ENCODE assay signal across 13 cellular contexts in the genomic region with DNA sequence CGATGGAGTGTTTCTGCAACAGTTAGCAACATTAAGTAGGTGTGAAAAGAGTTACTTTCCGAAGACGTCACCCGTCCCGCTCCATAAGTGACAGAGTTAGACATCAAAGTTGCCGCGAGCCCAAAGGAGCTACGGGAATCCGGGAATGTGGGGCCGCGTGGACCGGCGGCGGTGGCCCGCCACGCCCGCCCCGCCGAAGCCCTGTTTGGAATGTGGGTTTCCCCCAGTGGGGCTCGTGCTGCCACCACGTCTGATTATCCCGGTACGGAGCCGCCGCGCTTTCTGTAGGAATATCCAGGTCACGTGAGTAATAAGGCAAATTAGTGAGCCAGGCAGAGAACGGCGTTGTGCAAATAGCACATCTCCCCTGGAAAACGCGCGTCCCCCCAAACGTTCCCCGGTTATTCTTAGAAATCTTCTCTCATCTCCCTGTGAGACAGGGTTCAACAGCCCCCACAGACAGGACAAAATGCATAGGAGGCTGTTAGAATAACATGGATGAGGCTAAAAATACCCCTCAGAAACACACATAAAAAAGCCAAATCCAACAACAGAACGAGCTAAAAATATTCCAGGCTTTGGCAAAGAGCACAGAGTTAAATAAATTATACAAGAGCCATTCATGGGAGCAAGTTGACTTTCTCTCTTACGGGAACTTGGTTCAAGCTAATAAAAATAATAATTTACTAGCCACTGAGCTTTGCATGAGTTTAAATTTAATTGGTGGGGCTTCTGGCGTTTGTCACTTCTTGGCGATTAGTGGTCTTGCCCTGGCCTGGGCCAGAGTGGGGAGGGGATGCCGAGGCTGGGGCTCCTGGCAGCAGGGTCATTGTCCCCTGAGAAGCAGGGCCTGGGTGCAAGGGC. TPM values are rescaled to one million over a fixed set of nuclear protein-coding genes. Genes with fewer than 3 reads are reported as not detected.
DNase-seq lines count a peak whose midpoint lies in the region; ATAC-seq and TF ChIP-seq lines count a peak whose summit lies in the region.
"Had no signal": no experiment of that assay in that cellular context is flagged by ENCODE, and none has a peak within 500 bp of the region (broad histone marks: within the 10 kb centered on the region; RNA-seq: fewer than 3 reads in every experiment).

No MANE protein-coding gene starts in this region.

- no peak for DNase-seq in right atrium auricular region (ENCODE audit: low spot score)
- DNase-seq in retinal pigment epithelial cell (ENCODE audit: low read depth), result no peak
- DNase-seq in SIG-M5 treated with dmso at 0.1 percent for 504 hours (lab: John Stamatoyannopoulos, UW; ENCODE audit: unreplicated experiment), result no peak
- no peak for DNase-seq in DMS79 treated with DMSO at 0.1 percent for 48 hours (lab: John Stamatoyannopoulos, UW)
- no peak for DNase-seq in effector CD8-positive, alpha-beta T cell (lab: John Stamatoyannopoulos, UW)
- DNase-seq: HCEC 1CT; mammary epithelial cell; stimulated activated CD4-positive, alpha-beta T cell treated with anti-CD3 and anti-CD28 coated beads, Interleukin-4, amount 100 ng/mL, for 1 hour had no signal

- no peaks in the 10 kb centered on the region for H3K9me3 ChIP-seq in BLaER1
- no peaks in the 10 kb centered on the region for H3K9me3 ChIP-seq in right atrium auricular region

- H3K4me3 ChIP-seq in BLaER1, result peak overlapping the region; percentile 91
- peak overlapping the region; percentile 7 to 34 for H3K4me3 ChIP-seq in right atrium auricular region
- H3K4me3 ChIP-seq in retinal pigment epithelial cell (ENCODE audit: low read length), result peak overlapping the region; percentile 19

- H3K27ac ChIP-seq in BLaER1 (peak overlapping the region; percentile 97), right atrium auricular region (peak overlapping the region; percentile 95 to 98)

- TF ChIP-seq CTCF in right atrium auricular region (IDR thresholded peaks at IDR 0.05) (no peak), retinal pigment epithelial cell (conservative IDR thresholded peaks at IDR 0.05; ENCODE audit: low read depth, low read length) (no peak)

- H4K20me1 ChIP-seq in BLaER1, result peaks cover 71% of the 10 kb centered on the region

- peak overlapping the region; percentile 98 for H3K4me2 ChIP-seq in BLaER1

- peaks cover 67% of the 10 kb centered on the region for H3K36me3 ChIP-seq in BLaER1
- H3K36me3 ChIP-seq in right atrium auricular region, result no peaks in the 10 kb centered on the region

- H3K4me1 ChIP-seq in BLaER1, result peaks cover 78% of the 10 kb centered on the region
- H3K4me1 ChIP-seq in right atrium auricular region, result peaks cover 6 to 74% of the 10 kb centered on the region in 2 donors

- no peak for ATAC-seq in SK-N-SH treated with all-trans-retinoic acid at 6 μM for 48 hours
- no peak for ATAC-seq in HG03108 (IDR thresholded peaks at IDR 0.05; ENCODE audit: unreplicated experiment)
- ATAC-seq: activated T-helper 17 cell treated with anti-CD3 and anti-CD28 coated beads, Interleukin-2, amount 50 U/mL, for 72 hours had no signal

- H3K9ac ChIP-seq in BLaER1, result peak overlapping the region; percentile 100

- H3K27me3 ChIP-seq in BLaER1 (no peaks in the 10 kb centered on the region), right atrium auricular region (no peaks in the 10 kb centered on the region)

TF ChIP-seq in SK-N-SH treated with all-trans-retinoic acid at 6 μM for 48 hours, 23 proteins besides CTCF, POLR2A, EP300 and RAD21:
- TF ChIP-seq BACH2 (CRISPR knock-in tag; IDR thresholded peaks at IDR 0.05; ENCODE audit: borderline replicate concordance) (no peak), ESRRG (CRISPR knock-in tag; IDR thresholded peaks at IDR 0.05) (no peak), GLIS3 (CRISPR knock-in tag; IDR thresholded peaks at IDR 0.05) (no peak), CREB5 (CRISPR knock-in tag; IDR thresholded peaks at IDR 0.05; ENCODE audit: low read depth) (no peak), ZNF70 (CRISPR knock-in tag; IDR thresholded peaks at IDR 0.05) (0 out of 2 replicates have a peak, but pooled peaks have one; percentile 4), PPARA (CRISPR knock-in tag; IDR thresholded peaks at IDR 0.05; ENCODE audit: borderline replicate concordance) (no peak)
- TF ChIP-seq, protein P1, sequence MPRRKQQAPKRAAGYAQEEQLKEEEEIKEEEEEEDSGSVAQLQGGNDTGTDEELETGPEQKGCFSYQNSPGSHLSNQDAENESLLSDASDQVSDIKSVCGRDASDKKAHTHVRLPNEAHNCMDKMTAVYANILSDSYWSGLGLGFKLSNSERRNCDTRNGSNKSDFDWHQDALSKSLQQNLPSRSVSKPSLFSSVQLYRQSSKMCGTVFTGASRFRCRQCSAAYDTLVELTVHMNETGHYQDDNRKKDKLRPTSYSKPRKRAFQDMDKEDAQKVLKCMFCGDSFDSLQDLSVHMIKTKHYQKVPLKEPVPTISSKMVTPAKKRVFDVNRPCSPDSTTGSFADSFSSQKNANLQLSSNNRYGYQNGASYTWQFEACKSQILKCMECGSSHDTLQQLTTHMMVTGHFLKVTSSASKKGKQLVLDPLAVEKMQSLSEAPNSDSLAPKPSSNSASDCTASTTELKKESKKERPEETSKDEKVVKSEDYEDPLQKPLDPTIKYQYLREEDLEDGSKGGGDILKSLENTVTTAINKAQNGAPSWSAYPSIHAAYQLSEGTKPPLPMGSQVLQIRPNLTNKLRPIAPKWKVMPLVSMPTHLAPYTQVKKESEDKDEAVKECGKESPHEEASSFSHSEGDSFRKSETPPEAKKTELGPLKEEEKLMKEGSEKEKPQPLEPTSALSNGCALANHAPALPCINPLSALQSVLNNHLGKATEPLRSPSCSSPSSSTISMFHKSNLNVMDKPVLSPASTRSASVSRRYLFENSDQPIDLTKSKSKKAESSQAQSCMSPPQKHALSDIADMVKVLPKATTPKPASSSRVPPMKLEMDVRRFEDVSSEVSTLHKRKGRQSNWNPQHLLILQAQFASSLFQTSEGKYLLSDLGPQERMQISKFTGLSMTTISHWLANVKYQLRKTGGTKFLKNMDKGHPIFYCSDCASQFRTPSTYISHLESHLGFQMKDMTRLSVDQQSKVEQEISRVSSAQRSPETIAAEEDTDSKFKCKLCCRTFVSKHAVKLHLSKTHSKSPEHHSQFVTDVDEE (CRISPR knock-in tag; IDR thresholded peaks at IDR 0.05), result no peak
TF ChIP-seq in SK-N-SH treated with all-trans-retinoic acid at 6 μM for 48 hours: peak in this region for 1.

RNA-seq across cellular contexts. Expression of gene BAHCC1, which starts 8.6 kb away (rescaled TPM):
- 10 to 100 TPM in 1 of 2 donors, 1 to 10 TPM in 1; 5.8 to 12.7 TPM for total RNA-seq in right atrium auricular region
- total RNA-seq: CD4-positive, alpha-beta memory T cell had no signal

Comparison
In these comparisons a context has a peak if more than half of its experiments do, and no peak if none do; other contexts are left out.
1. H3K4me3 ChIP-seq: peak in every context shown above with its lines; median percentile 91 in BLaER1; 20 in right atrium auricular region; 19 in retinal pigment epithelial cell.